Comparison of ENCODE assay signal across 16 cellular contexts in the genomic region with DNA sequence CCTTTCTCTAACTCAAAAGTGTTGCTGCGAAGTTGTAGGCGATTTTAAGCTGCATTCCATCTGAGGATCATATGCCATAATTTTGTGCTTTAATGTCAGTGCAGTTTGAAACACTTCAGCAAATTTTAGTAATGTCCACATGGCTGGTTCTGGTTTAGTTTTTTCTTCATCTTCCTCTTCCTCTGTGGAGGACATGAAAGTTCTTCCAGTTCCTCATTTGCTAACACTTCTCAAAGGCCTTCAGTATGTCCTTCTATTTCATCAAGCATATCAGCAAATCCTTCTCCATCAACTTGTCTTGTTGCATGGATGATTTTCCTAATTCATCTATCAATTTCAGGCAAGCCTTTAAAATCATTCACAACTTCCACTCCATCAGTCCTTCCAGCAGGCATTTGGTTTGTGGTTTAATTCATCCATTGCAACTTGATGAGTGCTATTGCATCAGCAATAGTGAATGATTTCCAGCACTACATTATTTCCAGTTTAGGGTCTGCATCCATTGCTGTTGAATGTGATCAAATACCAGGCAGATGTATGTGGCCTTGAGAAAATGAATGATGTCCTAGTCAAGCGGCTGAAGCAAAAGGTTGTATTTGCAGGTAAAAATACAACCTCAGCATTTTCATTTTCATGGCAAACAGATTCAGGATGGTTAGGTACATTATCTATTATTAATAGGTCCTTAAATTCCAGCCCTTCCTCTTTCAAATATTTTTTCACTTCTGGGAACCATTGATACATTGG. TPM values are rescaled to one million over a fixed set of nuclear protein-coding genes. Genes with fewer than 3 reads are reported as not detected.
A peak's percentile ranks its signal among the peaks of the same experiment; 100 is the strongest.
DNase-seq lines count a peak whose midpoint lies in the region; ATAC-seq lines count a peak whose summit lies in the region.
"Had no signal": no experiment of that assay in that cellular context is flagged by ENCODE, and none has a peak within 500 bp of the region (broad histone marks: within the 10 kb centered on the region; RNA-seq: fewer than 3 reads in every experiment).

No MANE protein-coding gene starts in this region.

- H2BK15ac ChIP-seq in mesenchymal stem cell (ENCODE audit: low read depth, poor library complexity, severe bottlenecking), result no peak overlapping the region

- peak overlapping the region; percentile 66 for H2AFZ ChIP-seq in Karpas-422 (ENCODE audit: low read length)
- H2AFZ ChIP-seq in mesenchymal stem cell (ENCODE audit: low read depth, low read length), result no peak overlapping the region

- H3K23ac ChIP-seq in mesenchymal stem cell (ENCODE audit: low read length in 2 of 2), result no peak overlapping the region

- H3K9me3 ChIP-seq in Karpas-422 (ENCODE audit: low read length) (no peaks in the 10 kb centered on the region), mesenchymal stem cell (ENCODE audit: control insufficient read depth, low read length) (no peaks in the 10 kb centered on the region)
- H3K9me3 ChIP-seq: Caco-2, thoracic aorta had no signal

- H2AK5ac ChIP-seq in mesenchymal stem cell (ENCODE audit: low read length, severe bottlenecking), result no peak overlapping the region

- H2BK120ac ChIP-seq in mesenchymal stem cell (ENCODE audit: low read depth, low read length), result no peak overlapping the region

- H3K79me2 ChIP-seq in Karpas-422 (ENCODE audit: low read length), result peaks cover 32% of the 10 kb centered on the region

- no peak overlapping the region for H4K8ac ChIP-seq in mesenchymal stem cell (ENCODE audit: low read length)

- H3K4ac ChIP-seq in mesenchymal stem cell (ENCODE audit: low read depth in 1 of 2, low read length in 2 of 2), result no peak overlapping the region

- no peaks in the 10 kb centered on the region for H3K79me1 ChIP-seq in mesenchymal stem cell (replicated peaks; ENCODE audit: low read length, poor library complexity, severe bottlenecking)

- H3K4me2 ChIP-seq in Karpas-422 (ENCODE audit: low read depth, low read length, poor library complexity, severe bottlenecking) (peak overlapping the region; percentile 16), mesenchymal stem cell (ENCODE audit: low read length, poor library complexity, severe bottlenecking) (no peak overlapping the region)

- DNase-seq in EL (peak; percentile 8), Karpas-422 (peak; percentile 65), SW480 (ENCODE audit: low spot score) (peak; percentile 57), mesenchymal stem cell (peak; percentile 6), NCI-H748 treated with DMSO at 0.1 percent for 48 hours (lab: John Stamatoyannopoulos, UW) (no peak)
- DNase-seq: activated T-cell treated with anti-CD3 and anti-CD28 coated beads, Interleukin-2, amount 50 U/mL, for 48 hours; Caco-2; head of caudate nucleus; left colon; NCI-H1048; NCI-H226; WERI-Rb-1 had no signal

- no peak overlapping the region for H4K91ac ChIP-seq in mesenchymal stem cell (ENCODE audit: low read length)

- H4K20me1 ChIP-seq in Karpas-422 (ENCODE audit: insufficient read depth, low read depth, low read length), result no peaks in the 10 kb centered on the region

- H3K27ac ChIP-seq in Karpas-422 (ENCODE audit: low read length) (peak overlapping the region; percentile 78), mesenchymal stem cell (ENCODE audit: low read length, poor library complexity, severe bottlenecking) (no peak overlapping the region)
- H3K27ac ChIP-seq: thoracic aorta, WERI-Rb-1 had no signal

- H2BK5ac ChIP-seq in mesenchymal stem cell (ENCODE audit: low read depth, low read length, poor library complexity, severe bottlenecking), result no peak overlapping the region

- no peaks in the 10 kb centered on the region for H3K27me3 ChIP-seq in Karpas-422 (ENCODE audit: low read length)
- H3K27me3 ChIP-seq in mesenchymal stem cell (ENCODE audit: control insufficient read depth in 1 of 2, insufficient read depth in 1 of 2, low read length in 2 of 2), result no peaks in the 10 kb centered on the region

- ATAC-seq in activated CD4-positive, CD25-positive, alpha-beta regulatory T cell treated with anti-CD3 and anti-CD28 coated beads, Interleukin-2, amount 50 U/mL, for 24 hours, result no peak
- no peak for ATAC-seq in HG02610 (IDR thresholded peaks at IDR 0.05; ENCODE audit: unreplicated experiment)
- ATAC-seq in GM21447 (IDR thresholded peaks at IDR 0.05; ENCODE audit: unreplicated experiment), result no peak

- H3K36me3 ChIP-seq in Karpas-422 (ENCODE audit: insufficient read depth, low read length) (peaks cover 9% of the 10 kb centered on the region; the same call in 1 of the 2 replicates), mesenchymal stem cell (ENCODE audit: control insufficient read depth in 1 of 2, insufficient read depth in 2 of 2, low read depth in 1 of 2, low read length in 2 of 2) (no peaks in the 10 kb centered on the region)
- H3K36me3 ChIP-seq: WERI-Rb-1 had no signal

- H3K9me2 ChIP-seq in Karpas-422 (replicated peaks; ENCODE audit: insufficient read depth, low read length), result no peaks in the 10 kb centered on the region

- H3K4me1 ChIP-seq in Karpas-422 (ENCODE audit: low read length), result peaks cover 22% of the 10 kb centered on the region
- H3K4me1 ChIP-seq in mesenchymal stem cell (ENCODE audit: control insufficient read depth, insufficient read depth, low read depth, low read length), result no peaks in the 10 kb centered on the region
- H3K4me1 ChIP-seq: Caco-2 had no signal

- no peak overlapping the region for H2BK12ac ChIP-seq in mesenchymal stem cell (ENCODE audit: low read length in 2 of 2)

- WGBS in mesenchymal stem cell, result 100% methylated on average over 2 of the region's 3 CpGs

- H3K9ac ChIP-seq in Karpas-422 (ENCODE audit: low read length), result peak overlapping the region; percentile 9; the same call in 1 of the 2 replicates
- H3K9ac ChIP-seq in mesenchymal stem cell (ENCODE audit: low read length), result no peak overlapping the region

- H3K4me3 ChIP-seq in Karpas-422 (ENCODE audit: low read length), result no peak overlapping the region
- H3K4me3 ChIP-seq in mesenchymal stem cell (ENCODE audit: insufficient read depth in 1 of 2, low read depth in 1 of 2, low read length in 2 of 2), result no peak overlapping the region
- H3K4me3 ChIP-seq: thoracic aorta had no signal

- H3K18ac ChIP-seq in mesenchymal stem cell (ENCODE audit: low read depth in 1 of 2, low read length in 2 of 2), result no peak overlapping the region

- no peak overlapping the region for H3K14ac ChIP-seq in mesenchymal stem cell (ENCODE audit: low read length in 2 of 2)

RNA-seq across cellular contexts. Expression of a gene that starts 20.2 kb away (rescaled TPM):
- total RNA-seq in Karpas-422 (2014; rRNA removed; shearing (Covaris generic); ENCODE audit: low replicate concordance), result 8.0 and 13.1 TPM in 2 replicates
- polyA plus RNA-seq in mesenchymal stem cell (2013, experiment 1 of 2), result 5.1 TPM
- polyA plus RNA-seq in mesenchymal stem cell (2013, experiment 2 of 2), result 5.0 TPM
